29 cellular contexts compared by ENCODE assay signal in genomic region chr17:1949754-1950153, GRCh38.
"Had no signal": no experiment of that assay in that cellular context is flagged by ENCODE, and none has a peak within 500 bp of the region (broad histone marks: within the 10 kb centered on the region; RNA-seq: fewer than 3 reads in every experiment).

No MANE protein-coding gene starts in this region.

- ATAC-seq: activated CD8-positive, alpha-beta T cell treated with anti-CD3 and anti-CD28 coated beads for 36 hours; activated T-cell treated with anti-CD3 and anti-CD28 coated beads, Interleukin-2, amount 50 U/mL, for 4 hours; activated T-helper 17 cell treated with anti-CD3 and anti-CD28 coated beads, Interleukin-2, amount 50 U/mL, for 72 hours; effector memory CD8-positive, alpha-beta T cell; gastroesophageal sphincter had no signal

- H3K36me3 ChIP-seq: brain microvascular endothelial cell, esophagus squamous epithelium, gastroesophageal sphincter had no signal

- FAIRE-seq: astrocyte, bronchial epithelial cell, colon, endometrium, endothelial cell of umbilical vein had no signal

- H3K4me3 ChIP-seq: esophagus squamous epithelium, gastroesophageal sphincter had no signal

- H3K27me3 ChIP-seq: brain microvascular endothelial cell, esophagus squamous epithelium, gastroesophageal sphincter had no signal

- H3K27ac ChIP-seq: brain microvascular endothelial cell, epithelial cell of prostate, esophagus squamous epithelium, gastroesophageal sphincter had no signal

- H3K4me1 ChIP-seq: gastroesophageal sphincter had no signal

- H3K9me3 ChIP-seq: esophagus squamous epithelium, gastroesophageal sphincter had no signal

- DNase-seq: activated CD4-positive, alpha-beta T cell treated with anti-CD3 and anti-CD28 coated beads for 48 hours; activated CD4-positive, alpha-beta T cell treated with anti-CD3 and anti-CD28 coated beads, Interleukin-2, amount 50 U/mL, for 1 hour; activated CD4-positive, alpha-beta T cell treated with anti-CD3 and anti-CD28 coated beads, Interleukin-2, amount 50 U/mL, for 48 hours; activated CD8-positive, alpha-beta memory T cell treated with anti-CD3 and anti-CD28 coated beads for 24 hours; activated CD8-positive, alpha-beta T cell treated with anti-CD3 and anti-CD28 coated beads for 36 hours; activated effector memory CD4-positive, alpha-beta T cell treated with Interleukin-2 at 50 U/mL for 16 hours; activated gamma-delta T cell treated with Interleukin-2 at 50 U/mL for 16 hours; activated naive CD4-positive, alpha-beta T cell treated with anti-CD3 and anti-CD28 coated beads, Interleukin-2, amount 50 U/mL, for 16 hours; activated naive CD4-positive, alpha-beta T cell treated with Interleukin-2 at 50 U/mL for 16 hours; activated T-cell treated with anti-CD3 and anti-CD28 coated beads, Interleukin-2, amount 50 U/mL, for 4 hours; amniotic stem cell; anterior cingulate cortex; brain microvascular endothelial cell; caudate nucleus; cortex of kidney; dermis blood vessel endothelial cell; effector CD4-positive, alpha-beta T cell; effector memory CD8-positive, alpha-beta T cell; esophagus squamous epithelium; foreskin melanocyte; T-helper 2 cell had no signal
